ENCODE assay signal across 9 cellular contexts in the genomic region with DNA sequence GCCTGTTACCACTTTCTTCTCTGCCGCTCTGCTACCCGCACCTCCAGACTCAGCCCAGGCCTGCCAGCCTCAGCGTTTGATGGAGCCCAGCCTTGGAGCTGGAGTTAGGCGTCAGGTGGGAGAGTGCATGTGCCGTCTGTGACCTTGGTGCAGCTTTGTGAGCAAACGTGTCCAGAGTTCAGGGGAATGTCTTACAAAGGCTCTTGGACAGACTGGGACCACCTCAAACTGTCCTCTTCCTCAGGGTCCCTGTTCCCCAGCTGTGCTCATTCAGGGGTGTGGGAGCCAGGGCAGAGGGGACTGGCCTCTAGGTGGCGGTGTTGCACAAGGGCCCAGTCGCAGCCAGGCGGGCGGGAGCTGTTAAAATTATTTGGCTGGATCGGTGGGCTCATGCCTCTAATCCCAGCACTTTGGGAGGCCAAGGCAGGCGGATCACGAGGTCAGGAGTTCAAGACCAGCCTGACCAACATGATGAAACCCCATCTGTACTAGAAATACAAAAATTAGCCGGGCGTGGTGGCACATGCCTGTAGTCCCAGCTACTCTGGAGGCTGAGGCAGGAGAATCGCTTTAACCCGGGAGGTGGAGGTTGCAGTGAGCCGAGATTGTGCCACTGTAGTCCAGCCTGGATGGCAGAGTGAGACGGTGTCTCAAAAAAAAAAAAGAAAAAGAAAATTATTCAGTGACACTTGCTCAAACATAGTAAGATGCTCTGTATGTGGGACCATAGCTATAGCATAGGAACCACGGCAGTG.
DNase-seq lines count a peak whose midpoint lies in the region; FAIRE-seq and TF ChIP-seq lines count a peak whose summit lies in the region.
"Had no signal": no experiment of that assay in that cellular context is flagged by ENCODE, and none has a peak within 500 bp of the region (broad histone marks: within the 10 kb centered on the region; RNA-seq: fewer than 3 reads in every experiment).

No MANE protein-coding gene starts in this region.

- H3K4me3 ChIP-seq in OCI-LY1 (ENCODE audit: low read depth, low read length, poor library complexity, severe bottlenecking): no peak overlapping the region
- H3K4me3 ChIP-seq in endothelial cell of umbilical vein (replicated peaks in 1 of 3; ENCODE audit: insufficient read depth in 1 of 3, low read depth in 1 of 3, low read length in 3 of 3): no peak overlapping the region
- H3K4me3 ChIP-seq in neural progenitor cell: no peak overlapping the region

- CTCF ChIA-PET in endothelial cell of umbilical vein (lab: Charles Lee): interaction anchor here (0.6 to 4.6 kb wide), 35 partner anchors 9 to 1425 kb away, joined by 3 to 160 read pairs (median 4); a partner anchor contains a TSS

- no peak for TF ChIP-seq POLR2A in endothelial cell of umbilical vein (IDR thresholded peaks at IDR 0.05; ENCODE audit: low read depth, low read length)

- no peak overlapping the region for H3K4me3 Mint-ChIP-seq in neural progenitor cell

- H3K36me3 Mint-ChIP-seq in neural progenitor cell: peaks cover 5% of the 10 kb centered on the region

- peak; percentile 94 for TF ChIP-seq CTCF in OCI-LY1 (IDR thresholded peaks at IDR 0.05; ENCODE audit: low read length)
- TF ChIP-seq CTCF in endothelial cell of umbilical vein (IDR thresholded peaks at IDR 0.05; ENCODE audit: extremely low read depth in 1 of 2, insufficient read depth in 1 of 2, low read depth in 1 of 2, low read length in 2 of 2): peak; percentile 63 to 72
- TF ChIP-seq CTCF in neural progenitor cell (IDR thresholded peaks at IDR 0.05): peak; percentile 72

- H2AFZ ChIP-seq in OCI-LY1 (ENCODE audit: low read length) (no peak overlapping the region), endothelial cell of umbilical vein (ENCODE audit: low read depth, low read length) (no peak overlapping the region), neural progenitor cell (replicated peaks) (no peak overlapping the region)

- H4K20me1 ChIP-seq in OCI-LY1 (ENCODE audit: insufficient read depth, low read length) (no peaks in the 10 kb centered on the region), endothelial cell of umbilical vein (replicated peaks; ENCODE audit: control insufficient read depth, extremely low read depth, insufficient read depth, low read length) (no peaks in the 10 kb centered on the region), neural progenitor cell (ENCODE audit: low read depth) (no peaks in the 10 kb centered on the region)

- H3K36me3 ChIP-seq in OCI-LY1 (ENCODE audit: insufficient read depth, low read length) (no peaks in the 10 kb centered on the region), endothelial cell of umbilical vein (ENCODE audit: control insufficient read depth in 2 of 2, extremely low read depth in 1 of 2, insufficient read depth in 2 of 2, low read length in 2 of 2) (no peaks in the 10 kb centered on the region), neural progenitor cell (no peaks in the 10 kb centered on the region)

- POLR2A ChIA-PET in endothelial cell of umbilical vein (lab: Charles Lee): no interaction called here

- BruUV-seq in endothelial cell of umbilical vein (replicated peaks; lab: Mats Ljungman, UMichigan): no TSS peak

- H3K27me3 ChIP-seq in OCI-LY1 (ENCODE audit: insufficient read depth, low read length) (no peaks in the 10 kb centered on the region), endothelial cell of umbilical vein (ENCODE audit: control insufficient read depth in 2 of 2, insufficient read depth in 2 of 2, low read length in 2 of 2) (no peaks in the 10 kb centered on the region), neural progenitor cell (no peaks in the 10 kb centered on the region)

- H3K4me1 ChIP-seq in OCI-LY1 (ENCODE audit: insufficient read depth, low read length, severe bottlenecking): no peaks in the 10 kb centered on the region
- no peaks in the 10 kb centered on the region for H3K4me1 ChIP-seq in endothelial cell of umbilical vein (ENCODE audit: control insufficient read depth, extremely low read depth, insufficient read depth, low read length)
- no peaks in the 10 kb centered on the region for H3K4me1 ChIP-seq in neural progenitor cell

- no peak overlapping the region for H3K9ac ChIP-seq in OCI-LY1 (ENCODE audit: low read length)
- H3K9ac ChIP-seq in endothelial cell of umbilical vein (replicated peaks; ENCODE audit: extremely low read depth, insufficient read depth, low read length): no peak overlapping the region
- H3K9ac ChIP-seq in neural progenitor cell: no peak overlapping the region

- no peaks in the 10 kb centered on the region for H3K9me1 ChIP-seq in endothelial cell of umbilical vein (replicated peaks; ENCODE audit: control insufficient read depth, extremely low read depth, insufficient read depth, low read length)

- no peaks in the 10 kb centered on the region for H3K9me3 Mint-ChIP-seq in neural progenitor cell

- no peaks in the 10 kb centered on the region for H3F3A ChIP-seq in OCI-LY1 (ENCODE audit: insufficient read depth, low read length)
- no peaks in the 10 kb centered on the region for H3F3A ChIP-seq in neural progenitor cell (ENCODE audit: low read depth)

- DNase-seq in DMS 273 (lab: John Stamatoyannopoulos, UW; ENCODE audit: unreplicated experiment) (peak; percentile 15), DMS 273 treated with DMSO at 0.1 percent for 48 hours (lab: John Stamatoyannopoulos, UW) (no peak), endothelial cell of umbilical vein (ENCODE audit: low read depth, low spot score) (no peak), neural progenitor cell (ENCODE audit: low spot score) (peak; percentile 52), NCI-H2196 (lab: John Stamatoyannopoulos, UW; ENCODE audit: unreplicated experiment) (no peak), NCI-H2029 (lab: John Stamatoyannopoulos, UW) (no peak), NCI-H2029 treated with DMSO at 0.1 percent for 48 hours (lab: John Stamatoyannopoulos, UW) (no peak)

- intact Hi-C loops in endothelial cell of umbilical vein (cut with micrococcal nuclease): no loop called here

- H3K79me2 ChIP-seq in OCI-LY1 (ENCODE audit: insufficient read depth, low read length) (no peaks in the 10 kb centered on the region), endothelial cell of umbilical vein (ENCODE audit: control insufficient read depth, insufficient read depth, low read length) (no peaks in the 10 kb centered on the region), neural progenitor cell (ENCODE audit: low read depth) (no peaks in the 10 kb centered on the region)

- H3K9me2 ChIP-seq in OCI-LY1 (ENCODE audit: low read depth, low read length): no peaks in the 10 kb centered on the region

- peaks cover 3% of the 10 kb centered on the region for H3K27me3 Mint-ChIP-seq in neural progenitor cell (ENCODE audit: insufficient read depth, low read depth)

- no peak for FAIRE-seq in endothelial cell of umbilical vein (lab: Jason Lieb, UNC)
- FAIRE-seq: A204.1 had no signal

- dilution Hi-C loops in endothelial cell of umbilical vein (cut with MboI; ENCODE audit: extremely low pct_ligation_motif_present, low sequenced_read_pairs): no loop called here

- no peaks in the 10 kb centered on the region for H3K9me3 ChIP-seq in OCI-LY1 (ENCODE audit: low read length)
- H3K9me3 ChIP-seq in endothelial cell of umbilical vein (replicated peaks; ENCODE audit: control insufficient read depth, insufficient read depth, low read length): no peaks in the 10 kb centered on the region
- no peaks in the 10 kb centered on the region for H3K9me3 ChIP-seq in neural progenitor cell (ENCODE audit: low read depth)

- no peak overlapping the region for H3K27ac ChIP-seq in OCI-LY1 (ENCODE audit: low read depth, low read length, poor library complexity, severe bottlenecking)
- no peak overlapping the region for H3K27ac ChIP-seq in endothelial cell of umbilical vein (ENCODE audit: insufficient read depth, low read depth, low read length)
- H3K27ac ChIP-seq in neural progenitor cell: no peak overlapping the region

- no peak overlapping the region for H3K27ac Mint-ChIP-seq in neural progenitor cell

- H3K4me2 ChIP-seq in OCI-LY1 (ENCODE audit: low read length): no peak overlapping the region
- H3K4me2 ChIP-seq in endothelial cell of umbilical vein (ENCODE audit: insufficient read depth, low read length): no peak overlapping the region
- H3K4me2 ChIP-seq in neural progenitor cell: no peak overlapping the region

- no peaks in the 10 kb centered on the region for H3K4me1 Mint-ChIP-seq in neural progenitor cell

TF ChIP-seq in endothelial cell of umbilical vein, 7 proteins besides CTCF, POLR2A, EP300 and RAD21:
- TF ChIP-seq EZH2 (IDR thresholded peaks at IDR 0.05; ENCODE audit: borderline replicate concordance, low read depth, low read length, severe bottlenecking): no peak
- TF ChIP-seq MYC (IDR thresholded peaks at IDR 0.05; ENCODE audit: low read depth, low read length): no peak
- no peak for TF ChIP-seq JUN (IDR thresholded peaks at IDR 0.05; ENCODE audit: borderline replicate concordance, insufficient read depth, insufficient read length, low read depth)
- no peak for TF ChIP-seq POLR2AphosphoS5 (IDR thresholded peaks at IDR 0.05; ENCODE audit: insufficient read depth, low read depth, low read length)
- no peak for TF ChIP-seq FOS (IDR thresholded peaks at IDR 0.05; ENCODE audit: borderline replicate concordance, insufficient read depth, low read length)
- TF ChIP-seq, protein P1, sequence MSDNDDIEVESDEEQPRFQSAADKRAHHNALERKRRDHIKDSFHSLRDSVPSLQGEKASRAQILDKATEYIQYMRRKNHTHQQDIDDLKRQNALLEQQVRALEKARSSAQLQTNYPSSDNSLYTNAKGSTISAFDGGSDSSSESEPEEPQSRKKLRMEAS (IDR thresholded peaks at IDR 0.05; ENCODE audit: insufficient read depth, insufficient read length): no peak
- TF ChIP-seq GATA2 (IDR thresholded peaks at IDR 0.05; ENCODE audit: insufficient read depth, insufficient read length, low read depth, low read length): no peak

Comparison
In these comparisons a context has a peak if more than half of its experiments do, and no peak if none do; other contexts are left out.
1. DNase-seq: peak in DMS 273 (single experiment) and neural progenitor cell (single experiment); none in DMS 273 treated with DMSO at 0.1 percent for 48 hours (single experiment), endothelial cell of umbilical vein (single experiment), NCI-H2196 (single experiment), NCI-H2029 (single experiment) and NCI-H2029 treated with DMSO at 0.1 percent for 48 hours (single experiment).
2. Peak in every context shown above with its lines, with median percentiles within 50 percentile points of each other: CTCF ChIP-seq.